ENCODE assay signal across 11 cellular contexts in genomic region chr4:8101213-8101781, GRCh38. TPM values are rescaled to one million over a fixed set of nuclear protein-coding genes. Genes with fewer than 3 reads are reported as not detected.
DNase-seq lines count a peak whose midpoint lies in the region; ATAC-seq, FAIRE-seq and TF ChIP-seq lines count a peak whose summit lies in the region.
"Had no signal": no experiment of that assay in that cellular context is flagged by ENCODE, and none has a peak within 500 bp of the region (broad histone marks: within the 10 kb centered on the region; RNA-seq: fewer than 3 reads in every experiment).

No MANE protein-coding gene starts in this region.

- POLR2A ChIA-PET in HepG2 (lab: Yijun Ruan, JAX) = no interaction called here

- H2AFZ ChIP-seq in HepG2 (ENCODE audit: low read length) = no peak overlapping the region

- no peaks in the 10 kb centered on the region for H3K79me2 ChIP-seq in HepG2 (ENCODE audit: insufficient read depth, low read length)

- peaks cover 2% of the 10 kb centered on the region for H3K9me3 Mint-ChIP-seq in nephron
- H3K9me3 Mint-ChIP-seq: memory B cell had no signal

- no peak overlapping the region for H3K4me2 ChIP-seq in HepG2 (ENCODE audit: low read depth, low read length)

- in situ Hi-C loops in HepG2 (cut with HindIII; ENCODE audit: extremely low pct_ligation_motif_present, low pct_unique_long_range_greater_than_20kb) = no loop called here

- no peak overlapping the region for H3K4me3 ChIP-seq in HepG2 (replicated peaks in 1 of 3; ENCODE audit: insufficient read depth in 1 of 3, low read depth in 2 of 3, low read length in 3 of 3)
- H3K4me3 ChIP-seq in right lobe of liver = no peak overlapping the region
- H3K4me3 ChIP-seq in fibroblast of mammary gland (ENCODE audit: control insufficient read depth, low read depth, low read length) = no peak overlapping the region
- H3K4me3 ChIP-seq: body of pancreas had no signal

- peaks cover 1% of the 10 kb centered on the region for H3K36me3 Mint-ChIP-seq in nephron (ENCODE audit: low read depth)

- no peak for TF ChIP-seq POLR2A in HepG2 (IDR thresholded peaks at IDR 0.05; ENCODE audit: insufficient read depth in 1 of 2, low read depth in 2 of 2, low read length in 2 of 2)
- no peak for TF ChIP-seq POLR2A in right lobe of liver (IDR thresholded peaks at IDR 0.05)

- peaks cover 20% of the 10 kb centered on the region for H3K27me3 Mint-ChIP-seq in nephron (ENCODE audit: low read depth)

- TF ChIP-seq EP300 in HepG2 (IDR thresholded peaks at IDR 0.05; ENCODE audit: low read depth in 2 of 2, low read length in 2 of 2) (no peak), HepG2 (CRISPR knock-in tag; IDR thresholded peaks at IDR 0.05; ENCODE audit: borderline replicate concordance) (no peak)

- TF ChIP-seq RAD21 in HepG2 (CRISPR knock-in tag; IDR thresholded peaks at IDR 0.05) = no peak

- H3K27ac Mint-ChIP-seq in nephron = peak overlapping the region in 2 of 3 experiments; percentile 15 to 88
- H3K27ac Mint-ChIP-seq: memory B cell had no signal

- peaks cover 11% of the 10 kb centered on the region for H3K4me1 Mint-ChIP-seq in nephron
- H3K4me1 Mint-ChIP-seq: memory B cell had no signal

- no peak overlapping the region for H3K9ac ChIP-seq in HepG2 (ENCODE audit: insufficient read depth, low read depth, low read length)

- H3K4me1 ChIP-seq in HepG2 (ENCODE audit: insufficient read depth, low read length) (no peaks in the 10 kb centered on the region; the same call in 1 of the 2 replicates), right lobe of liver (no peaks in the 10 kb centered on the region)
- H3K4me1 ChIP-seq: body of pancreas had no signal

- CTCF ChIA-PET in HepG2 (lab: Yijun Ruan, JAX; ENCODE audit: low intra/inter-chr PET ratio, low total read pairs) = no interaction called here

- TF ChIP-seq CTCF in HepG2 (CRISPR knock-in tag; IDR thresholded peaks at IDR 0.05) = no peak
- no peak for TF ChIP-seq CTCF in right lobe of liver (IDR thresholded peaks at IDR 0.05)
- no peak for TF ChIP-seq CTCF in fibroblast of mammary gland (conservative IDR thresholded peaks at IDR 0.05; ENCODE audit: control insufficient read depth, insufficient read depth, low read depth, low read length)
- no peak for TF ChIP-seq CTCF in nephron (IDR thresholded peaks at IDR 0.05; ENCODE audit: unreplicated experiment in 3 of 3)

- no peak overlapping the region for H3K4me3 Mint-ChIP-seq in nephron
- H3K4me3 Mint-ChIP-seq: memory B cell had no signal

- H3K9me3 ChIP-seq in HepG2 (ENCODE audit: low read length) = no peaks in the 10 kb centered on the region
- no peaks in the 10 kb centered on the region for H3K9me3 ChIP-seq in right lobe of liver
- H3K9me3 ChIP-seq: body of pancreas had no signal

- H4K20me1 ChIP-seq in HepG2 (ENCODE audit: insufficient read depth, low read length) = no peaks in the 10 kb centered on the region

- ATAC-seq in HepG2 (no peak; the same call in 2 of the 3 replicates), right lobe of liver (no peak), GM21723 (IDR thresholded peaks at IDR 0.05; ENCODE audit: unreplicated experiment) (no peak)
- ATAC-seq: body of pancreas had no signal

- BruUV-seq in HepG2 (replicated peaks; lab: Mats Ljungman, UMichigan) = no TSS peak

- peaks cover 7 to 42% of the 10 kb centered on the region in 2 experiments; a peak in 3 of 5 replicates for H3K27me3 ChIP-seq in HepG2 (ENCODE audit: control insufficient read depth in 1 of 2, insufficient read depth in 2 of 2, low read length in 2 of 2)
- H3K27me3 ChIP-seq in right lobe of liver = no peaks in the 10 kb centered on the region
- H3K27me3 ChIP-seq: body of pancreas had no signal

- intact Hi-C loops in HepG2 (cut with micrococcal nuclease; ENCODE audit: unreplicated experiment) (no loop called here), right lobe of liver (cut with DNase I) (no loop called here)

- no peaks in the 10 kb centered on the region for H3K36me3 ChIP-seq in HepG2 (replicated peaks in 1 of 2; ENCODE audit: control insufficient read depth in 1 of 2, insufficient read depth in 2 of 2, low read length in 2 of 2)
- no peaks in the 10 kb centered on the region for H3K36me3 ChIP-seq in right lobe of liver

- H3K27ac ChIP-seq in HepG2 (ENCODE audit: extremely low read length, insufficient read depth, low read length) (no peak overlapping the region), right lobe of liver (no peak overlapping the region)
- H3K27ac ChIP-seq: body of pancreas had no signal

- DNase-seq in HepG2 (ENCODE audit: low spot score) = peak; percentile 15
- DNase-seq in right lobe of liver = no peak
- DNase-seq in fibroblast of mammary gland (ENCODE audit: low read depth) = peak; percentile 58
- no peak for DNase-seq in UCSD-AML1 (lab: John Stamatoyannopoulos, UW; ENCODE audit: unreplicated experiment)
- DNase-seq in iPS-NIHi7 (ENCODE audit: extremely low spot score) = no peak
- DNase-seq in NCI-H2081 (lab: John Stamatoyannopoulos, UW) = no peak
- DNase-seq: body of pancreas, DND-41 had no signal

- WGBS in HepG2 (ENCODE audit: low lambda C conversion rate) = 17% methylated on average over 11 of the region's 18 CpGs
- 83% methylated on average over 12 of the region's 18 CpGs for WGBS in right lobe of liver (ENCODE audit: insufficient coverage, low coverage, low lambda C conversion rate, missing lambda C conversion rate)

- FAIRE-seq in HepG2 (lab: Jason Lieb, UNC) = no peak

TF ChIP-seq in HepG2, 621 proteins besides CTCF, POLR2A, EP300 and RAD21 (continues in another document):
- TF ChIP-seq TFE3 (CRISPR knock-in tag; IDR thresholded peaks at IDR 0.05) = peak; percentile 30; the same call in 1 of the 2 replicates
- TF ChIP-seq CENPX (CRISPR knock-in tag; IDR thresholded peaks at IDR 0.05) = no peak
- TF ChIP-seq ZNF780A (CRISPR knock-in tag; IDR thresholded peaks at IDR 0.05) = no peak
- TF ChIP-seq FOSL2 (CRISPR knock-in tag; IDR thresholded peaks at IDR 0.05) = no peak
- no peak for TF ChIP-seq ZNF431 (CRISPR knock-in tag; IDR thresholded peaks at IDR 0.05; ENCODE audit: borderline replicate concordance, low read depth)
- TF ChIP-seq HMG20A (CRISPR knock-in tag; IDR thresholded peaks at IDR 0.05; ENCODE audit: borderline replicate concordance) = peak; percentile 49; the same call in 1 of the 2 replicates
- TF ChIP-seq ZNF354B (CRISPR knock-in tag; IDR thresholded peaks at IDR 0.05) = no peak
- TF ChIP-seq SMYD3 (CRISPR knock-in tag; IDR thresholded peaks at IDR 0.05) = no peak

RNA-seq across cellular contexts. Expression of gene ABLIM2, which starts 57.3 kb away (rescaled TPM):
- total RNA-seq in HepG2 (2016; rRNA removed; fragmentation: Illumina TruSeq; extraction: Trizol) (0.18 and 0.20 TPM in 2 replicates), right lobe of liver (1 to 10 TPM in 5 of 6 experiments, under 1 TPM in 1; 0.93 to 3.5 (median 2.3) TPM)
- not detected in 2 replicates for total RNA-seq in HepG2 (2016; cell fraction: cytosol; rRNA removed; fragmentation: Illumina TruSeq; extraction: Trizol; ENCODE audit: low read depth)
- total RNA-seq in HepG2 (2016; cell fraction: insoluble cytoplasmic fraction; rRNA removed; fragmentation: Illumina TruSeq; extraction: Trizol) = not detected in 2 replicates
- not detected in 2 replicates for total RNA-seq in HepG2 (2016; cell fraction: membrane; rRNA removed; fragmentation: Illumina TruSeq; extraction: Trizol)
- not detected in 2 replicates for total RNA-seq in HepG2 (2016; cell fraction: nucleus; rRNA removed; fragmentation: Illumina TruSeq; extraction: Trizol)
- polyA plus RNA-seq in HepG2 (2011; rRNA removed) = 0.37 and 0.42 TPM in 2 replicates
- polyA plus RNA-seq in HepG2 (2011; cell fraction: cytosol; rRNA removed) = 0.35 and 0.46 TPM in 2 replicates
- polyA plus RNA-seq in HepG2 (2011; cell fraction: nucleus; rRNA removed) = 0.33 and 0.34 TPM in 2 replicates
- polyA plus RNA-seq in HepG2 (2012) = 0.15 and 0.24 TPM in 2 replicates
- not detected in 2 replicates for polyA plus RNA-seq in HepG2 (2016; cell fraction: cytosol; fragmentation: Illumina TruSeq; extraction: Trizol; ENCODE audit: low read depth)
- polyA plus RNA-seq in HepG2 (2016; cell fraction: insoluble cytoplasmic fraction; fragmentation: Illumina TruSeq; extraction: Trizol; ENCODE audit: low read depth) = not detected in 2 replicates
- 0.11 TPM in 1 of 2 replicates, not detected in the other for polyA plus RNA-seq in HepG2 (2016; cell fraction: membrane; fragmentation: Illumina TruSeq; extraction: Trizol; ENCODE audit: low read depth)
- polyA plus RNA-seq in HepG2 (2016; cell fraction: nucleus; fragmentation: Illumina TruSeq; extraction: Trizol; ENCODE audit: insufficient read depth, low read depth) = not detected in 2 replicates
- 2.2 and 7.6 TPM in 2 replicates for polyA minus RNA-seq in HepG2 (2011; rRNA and poly(A)+ RNA removed; ENCODE audit: low replicate concordance)
- polyA minus RNA-seq in HepG2 (2011; cell fraction: cytosol; rRNA and poly(A)+ RNA removed) = 0.49 TPM in 1 of 2 replicates, not detected in the other
- 0.12 and 0.52 TPM in 2 replicates for polyA minus RNA-seq in HepG2 (2011; cell fraction: nucleus; rRNA and poly(A)+ RNA removed)

Comparison
In these comparisons a context has a peak if more than half of its experiments do, and no peak if none do; other contexts are left out.
1. DNase-seq: peak in HepG2 (single experiment) and fibroblast of mammary gland (single experiment); none in right lobe of liver (0 of 3), UCSD-AML1 (single experiment), iPS-NIHi7 (single experiment) and NCI-H2081 (0 of 2).